In the genomic region with DNA sequence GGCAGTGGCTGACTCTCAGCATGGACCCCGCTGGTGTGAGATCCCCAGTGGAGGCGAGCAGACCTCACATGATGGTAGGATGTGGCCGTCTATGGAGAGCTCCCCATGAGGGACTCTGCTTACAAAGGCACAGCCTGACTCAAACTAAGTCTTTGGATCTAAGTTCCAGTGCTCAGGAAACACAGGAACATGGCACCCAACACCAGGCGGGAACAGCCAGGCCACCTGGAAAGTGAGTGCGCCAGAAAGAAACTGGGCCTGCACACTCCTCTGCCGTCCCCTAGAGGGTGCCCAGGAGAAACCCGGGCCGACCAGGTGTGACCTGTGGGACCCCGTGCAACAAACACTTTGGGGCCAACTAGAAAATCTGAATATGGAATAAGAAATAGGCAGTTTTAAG, we compare ENCODE assay signal across 2 cellular contexts.
TF ChIP-seq lines count a peak whose summit lies in the region.

No MANE protein-coding gene starts in this region.

TF ChIP-seq in A549, 52 proteins besides CTCF, POLR2A, EP300 and RAD21:
- TF ChIP-seq, protein P1, sequence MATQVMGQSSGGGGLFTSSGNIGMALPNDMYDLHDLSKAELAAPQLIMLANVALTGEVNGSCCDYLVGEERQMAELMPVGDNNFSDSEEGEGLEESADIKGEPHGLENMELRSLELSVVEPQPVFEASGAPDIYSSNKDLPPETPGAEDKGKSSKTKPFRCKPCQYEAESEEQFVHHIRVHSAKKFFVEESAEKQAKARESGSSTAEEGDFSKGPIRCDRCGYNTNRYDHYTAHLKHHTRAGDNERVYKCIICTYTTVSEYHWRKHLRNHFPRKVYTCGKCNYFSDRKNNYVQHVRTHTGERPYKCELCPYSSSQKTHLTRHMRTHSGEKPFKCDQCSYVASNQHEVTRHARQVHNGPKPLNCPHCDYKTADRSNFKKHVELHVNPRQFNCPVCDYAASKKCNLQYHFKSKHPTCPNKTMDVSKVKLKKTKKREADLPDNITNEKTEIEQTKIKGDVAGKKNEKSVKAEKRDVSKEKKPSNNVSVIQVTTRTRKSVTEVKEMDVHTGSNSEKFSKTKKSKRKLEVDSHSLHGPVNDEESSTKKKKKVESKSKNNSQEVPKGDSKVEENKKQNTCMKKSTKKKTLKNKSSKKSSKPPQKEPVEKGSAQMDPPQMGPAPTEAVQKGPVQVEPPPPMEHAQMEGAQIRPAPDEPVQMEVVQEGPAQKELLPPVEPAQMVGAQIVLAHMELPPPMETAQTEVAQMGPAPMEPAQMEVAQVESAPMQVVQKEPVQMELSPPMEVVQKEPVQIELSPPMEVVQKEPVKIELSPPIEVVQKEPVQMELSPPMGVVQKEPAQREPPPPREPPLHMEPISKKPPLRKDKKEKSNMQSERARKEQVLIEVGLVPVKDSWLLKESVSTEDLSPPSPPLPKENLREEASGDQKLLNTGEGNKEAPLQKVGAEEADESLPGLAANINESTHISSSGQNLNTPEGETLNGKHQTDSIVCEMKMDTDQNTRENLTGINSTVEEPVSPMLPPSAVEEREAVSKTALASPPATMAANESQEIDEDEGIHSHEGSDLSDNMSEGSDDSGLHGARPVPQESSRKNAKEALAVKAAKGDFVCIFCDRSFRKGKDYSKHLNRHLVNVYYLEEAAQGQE (IDR thresholded peaks at IDR 0.05), result no peak
- TF ChIP-seq FOXS1 (CRISPR knock-in tag; IDR thresholded peaks at IDR 0.05) (no peak), NPAS2 (CRISPR knock-in tag; IDR thresholded peaks at IDR 0.05; ENCODE audit: borderline replicate concordance) (no peak), MAZ (IDR thresholded peaks at IDR 0.05; ENCODE audit: borderline replicate concordance, low read depth, low read length) (no peak), NR3C1 (IDR thresholded peaks at IDR 0.05) (no peak), RFX5 (IDR thresholded peaks at IDR 0.05) (no peak), HOXB5 (CRISPR knock-in tag; IDR thresholded peaks at IDR 0.05) (no peak)
- TF ChIP-seq, protein P2, sequence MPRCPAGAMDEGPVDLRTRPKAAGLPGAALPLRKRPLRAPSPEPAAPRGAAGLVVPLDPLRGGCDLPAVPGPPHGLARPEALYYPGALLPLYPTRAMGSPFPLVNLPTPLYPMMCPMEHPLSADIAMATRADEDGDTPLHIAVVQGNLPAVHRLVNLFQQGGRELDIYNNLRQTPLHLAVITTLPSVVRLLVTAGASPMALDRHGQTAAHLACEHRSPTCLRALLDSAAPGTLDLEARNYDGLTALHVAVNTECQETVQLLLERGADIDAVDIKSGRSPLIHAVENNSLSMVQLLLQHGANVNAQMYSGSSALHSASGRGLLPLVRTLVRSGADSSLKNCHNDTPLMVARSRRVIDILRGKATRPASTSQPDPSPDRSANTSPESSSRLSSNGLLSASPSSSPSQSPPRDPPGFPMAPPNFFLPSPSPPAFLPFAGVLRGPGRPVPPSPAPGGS (IDR thresholded peaks at IDR 0.05), result no peak

TF ChIP-seq in GM23338, 12 proteins besides CTCF, POLR2A, EP300 and RAD21:
- TF ChIP-seq ZNF331 (CRISPR knock-in tag; IDR thresholded peaks at IDR 0.05; ENCODE audit: low read depth) (no peak), STAT1 (IDR thresholded peaks at IDR 0.05; ENCODE audit: unreplicated experiment) (no peak), ZNF114 (CRISPR knock-in tag; IDR thresholded peaks at IDR 0.05) (no peak), POLR2AphosphoS5 (IDR thresholded peaks at IDR 0.05; ENCODE audit: low read depth) (no peak), CREB1 (CRISPR knock-in tag; IDR thresholded peaks at IDR 0.05; ENCODE audit: low read depth) (no peak), EZH2 (IDR thresholded peaks at IDR 0.05; ENCODE audit: low read depth, unreplicated experiment) (no peak), NANOG (IDR thresholded peaks at IDR 0.05; ENCODE audit: borderline replicate concordance) (no peak)
- TF ChIP-seq, protein P3, sequence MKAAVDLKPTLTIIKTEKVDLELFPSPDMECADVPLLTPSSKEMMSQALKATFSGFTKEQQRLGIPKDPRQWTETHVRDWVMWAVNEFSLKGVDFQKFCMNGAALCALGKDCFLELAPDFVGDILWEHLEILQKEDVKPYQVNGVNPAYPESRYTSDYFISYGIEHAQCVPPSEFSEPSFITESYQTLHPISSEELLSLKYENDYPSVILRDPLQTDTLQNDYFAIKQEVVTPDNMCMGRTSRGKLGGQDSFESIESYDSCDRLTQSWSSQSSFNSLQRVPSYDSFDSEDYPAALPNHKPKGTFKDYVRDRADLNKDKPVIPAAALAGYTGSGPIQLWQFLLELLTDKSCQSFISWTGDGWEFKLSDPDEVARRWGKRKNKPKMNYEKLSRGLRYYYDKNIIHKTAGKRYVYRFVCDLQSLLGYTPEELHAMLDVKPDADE (IDR thresholded peaks at IDR 0.05), result no peak
- TF ChIP-seq, protein P4, sequence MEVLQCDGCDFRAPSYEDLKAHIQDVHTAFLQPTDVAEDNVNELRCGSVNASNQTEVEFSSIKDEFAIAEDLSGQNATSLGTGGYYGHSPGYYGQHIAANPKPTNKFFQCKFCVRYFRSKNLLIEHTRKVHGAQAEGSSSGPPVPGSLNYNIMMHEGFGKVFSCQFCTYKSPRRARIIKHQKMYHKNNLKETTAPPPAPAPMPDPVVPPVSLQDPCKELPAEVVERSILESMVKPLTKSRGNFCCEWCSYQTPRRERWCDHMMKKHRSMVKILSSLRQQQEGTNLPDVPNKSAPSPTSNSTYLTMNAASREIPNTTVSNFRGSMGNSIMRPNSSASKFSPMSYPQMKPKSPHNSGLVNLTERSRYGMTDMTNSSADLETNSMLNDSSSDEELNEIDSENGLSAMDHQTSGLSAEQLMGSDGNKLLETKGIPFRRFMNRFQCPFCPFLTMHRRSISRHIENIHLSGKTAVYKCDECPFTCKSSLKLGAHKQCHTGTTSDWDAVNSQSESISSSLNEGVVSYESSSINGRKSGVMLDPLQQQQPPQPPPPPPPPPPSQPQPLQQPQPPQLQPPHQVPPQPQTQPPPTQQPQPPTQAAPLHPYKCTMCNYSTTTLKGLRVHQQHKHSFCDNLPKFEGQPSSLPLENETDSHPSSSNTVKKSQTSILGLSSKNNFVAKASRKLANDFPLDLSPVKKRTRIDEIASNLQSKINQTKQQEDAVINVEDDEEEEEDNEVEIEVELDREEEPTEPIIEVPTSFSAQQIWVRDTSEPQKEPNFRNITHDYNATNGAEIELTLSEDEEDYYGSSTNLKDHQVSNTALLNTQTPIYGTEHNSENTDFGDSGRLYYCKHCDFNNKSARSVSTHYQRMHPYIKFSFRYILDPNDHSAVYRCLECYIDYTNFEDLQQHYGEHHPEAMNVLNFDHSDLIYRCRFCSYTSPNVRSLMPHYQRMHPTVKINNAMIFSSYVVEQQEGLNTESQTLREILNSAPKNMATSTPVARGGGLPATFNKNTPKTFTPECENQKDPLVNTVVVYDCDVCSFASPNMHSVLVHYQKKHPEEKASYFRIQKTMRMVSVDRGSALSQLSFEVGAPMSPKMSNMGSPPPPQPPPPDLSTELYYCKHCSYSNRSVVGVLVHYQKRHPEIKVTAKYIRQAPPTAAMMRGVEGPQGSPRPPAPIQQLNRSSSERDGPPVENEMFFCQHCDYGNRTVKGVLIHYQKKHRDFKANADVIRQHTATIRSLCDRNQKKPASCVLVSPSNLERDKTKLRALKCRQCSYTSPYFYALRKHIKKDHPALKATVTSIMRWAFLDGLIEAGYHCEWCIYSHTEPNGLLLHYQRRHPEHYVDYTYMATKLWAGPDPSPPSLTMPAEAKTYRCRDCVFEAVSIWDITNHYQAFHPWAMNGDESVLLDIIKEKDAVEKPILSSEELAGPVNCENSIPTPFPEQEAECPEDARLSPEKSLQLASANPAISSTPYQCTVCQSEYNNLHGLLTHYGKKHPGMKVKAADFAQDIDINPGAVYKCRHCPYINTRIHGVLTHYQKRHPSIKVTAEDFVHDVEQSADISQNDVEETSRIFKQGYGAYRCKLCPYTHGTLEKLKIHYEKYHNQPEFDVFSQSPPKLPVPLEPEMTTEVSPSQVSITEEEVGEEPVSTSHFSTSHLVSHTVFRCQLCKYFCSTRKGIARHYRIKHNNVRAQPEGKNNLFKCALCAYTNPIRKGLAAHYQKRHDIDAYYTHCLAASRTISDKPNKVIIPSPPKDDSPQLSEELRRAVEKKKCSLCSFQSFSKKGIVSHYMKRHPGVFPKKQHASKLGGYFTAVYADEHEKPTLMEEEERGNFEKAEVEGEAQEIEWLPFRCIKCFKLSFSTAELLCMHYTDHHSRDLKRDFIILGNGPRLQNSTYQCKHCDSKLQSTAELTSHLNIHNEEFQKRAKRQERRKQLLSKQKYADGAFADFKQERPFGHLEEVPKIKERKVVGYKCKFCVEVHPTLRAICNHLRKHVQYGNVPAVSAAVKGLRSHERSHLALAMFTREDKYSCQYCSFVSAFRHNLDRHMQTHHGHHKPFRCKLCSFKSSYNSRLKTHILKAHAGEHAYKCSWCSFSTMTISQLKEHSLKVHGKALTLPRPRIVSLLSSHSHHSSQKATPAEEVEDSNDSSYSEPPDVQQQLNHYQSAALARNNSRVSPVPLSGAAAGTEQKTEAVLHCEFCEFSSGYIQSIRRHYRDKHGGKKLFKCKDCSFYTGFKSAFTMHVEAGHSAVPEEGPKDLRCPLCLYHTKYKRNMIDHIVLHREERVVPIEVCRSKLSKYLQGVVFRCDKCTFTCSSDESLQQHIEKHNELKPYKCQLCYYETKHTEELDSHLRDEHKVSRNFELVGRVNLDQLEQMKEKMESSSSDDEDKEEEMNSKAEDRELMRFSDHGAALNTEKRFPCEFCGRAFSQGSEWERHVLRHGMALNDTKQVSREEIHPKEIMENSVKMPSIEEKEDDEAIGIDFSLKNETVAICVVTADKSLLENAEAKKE (CRISPR knock-in tag; IDR thresholded peaks at IDR 0.05), result no peak
